9 cellular contexts compared by ENCODE assay signal in the genomic region with DNA sequence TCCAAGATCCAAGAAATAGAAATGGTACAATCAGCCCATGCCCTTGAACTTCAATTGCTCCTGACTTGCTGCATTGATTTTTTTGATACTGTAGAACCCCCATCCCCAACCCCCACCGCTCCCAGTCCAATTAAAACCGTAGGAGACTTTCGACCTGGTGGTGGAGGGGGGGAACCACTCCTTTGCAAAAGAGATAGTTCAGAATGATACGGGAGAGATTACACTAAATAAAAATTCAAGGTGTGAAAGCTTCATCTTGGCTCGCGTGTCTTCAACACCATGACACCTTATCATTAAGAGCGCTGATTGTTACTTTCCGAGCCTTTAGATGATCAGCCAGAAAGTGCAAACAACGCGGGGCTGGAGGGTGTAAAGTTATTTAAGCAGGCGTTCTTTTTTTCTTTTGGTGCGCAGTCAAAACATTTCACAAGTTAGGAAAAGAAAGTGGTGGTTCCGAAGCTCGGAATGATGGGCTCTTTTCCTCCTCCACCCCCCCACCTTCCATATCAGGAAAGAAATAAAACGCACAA. TPM values are rescaled to one million over a fixed set of nuclear protein-coding genes. Genes with fewer than 3 reads are reported as not detected.
DNase-seq lines count a peak whose midpoint lies in the region; ATAC-seq and TF ChIP-seq lines count a peak whose summit lies in the region.
"Had no signal": no experiment of that assay in that cellular context is flagged by ENCODE, and none has a peak within 500 bp of the region (broad histone marks: within the 10 kb centered on the region; RNA-seq: fewer than 3 reads in every experiment).

No MANE protein-coding gene starts in this region.

- no peak overlapping the region for H2AFZ ChIP-seq in HCT116 (ENCODE audit: low read depth, low read length, poor library complexity, severe bottlenecking)

- POLR2A ChIA-PET in HCT116 (lab: Charles Lee), result no interaction called here

- H3K27me3 ChIP-seq in HCT116 (ENCODE audit: insufficient read depth, low read length), result no peaks in the 10 kb centered on the region
- H3K27me3 ChIP-seq in WERI-Rb-1 (ENCODE audit: insufficient read depth, low read depth, severe bottlenecking), result no peaks in the 10 kb centered on the region
- H3K27me3 ChIP-seq in iPS-15b (ENCODE audit: control insufficient read depth, insufficient read depth, low read length), result no peaks in the 10 kb centered on the region

- H3K9ac ChIP-seq in HCT116 (ENCODE audit: low read length) (0 out of 2 replicates have a peak overlapping the region, but pooled peaks have one; percentile 74), iPS-15b (ENCODE audit: low read depth, low read length) (peak overlapping the region; percentile 87)

- H4K20me1 ChIP-seq in HCT116 (ENCODE audit: insufficient read depth), result no peaks in the 10 kb centered on the region

- H3K4me1 ChIP-seq in HCT116 (ENCODE audit: control insufficient read depth in 1 of 2, insufficient read depth in 2 of 2, low read length in 2 of 2) (peaks cover 5 to 16% of the 10 kb centered on the region in 2 experiments; a peak in 3 of 4 replicates), iPS-15b (ENCODE audit: control insufficient read depth, insufficient read depth, low read length) (peaks cover 7% of the 10 kb centered on the region)

- no peaks in the 10 kb centered on the region for H3K36me3 ChIP-seq in HCT116 (ENCODE audit: control insufficient read depth in 1 of 2, insufficient read depth in 2 of 2, low read length in 2 of 2)
- peaks cover 6% of the 10 kb centered on the region for H3K36me3 ChIP-seq in WERI-Rb-1
- H3K36me3 ChIP-seq in iPS-15b (ENCODE audit: control insufficient read depth, insufficient read depth, low read length), result no peaks in the 10 kb centered on the region

- H3K79me2 ChIP-seq in HCT116 (ENCODE audit: insufficient read depth, low read length), result 0 out of 2 replicates have a peak, but pooled peaks cover 7% of the 10 kb centered on the region

- no peaks in the 10 kb centered on the region for H3K9me2 ChIP-seq in HCT116 (ENCODE audit: insufficient read depth)

- ATAC-seq in HCT116 (no peak), HG03342 (IDR thresholded peaks at IDR 0.05; ENCODE audit: unreplicated experiment) (no peak), HG02678 (IDR thresholded peaks at IDR 0.05; ENCODE audit: unreplicated experiment) (no peak)
- ATAC-seq: activated CD8-positive, alpha-beta T cell treated with anti-CD3 and anti-CD28 coated beads, Interleukin-2, amount 10 ng/mL, durations not matched to agents 7 days and 5 days had no signal

- RAD21 ChIA-PET in HCT116 (lab: Charles Lee; ENCODE audit: low non-redundant PET in 1 of 2, low total read pairs in 2 of 2, uncharacterized antibody in 2 of 2, unreplicated experiment in 2 of 2), result no interaction called here

- no peak for TF ChIP-seq RAD21 in HCT116 (IDR thresholded peaks at IDR 0.05; ENCODE audit: low read depth)

- no peak for TF ChIP-seq CTCF in HCT116 (IDR thresholded peaks at IDR 0.05 in 2 of 3, conservative IDR thresholded peaks at IDR 0.05 in 1 of 3; ENCODE audit: borderline replicate concordance in 1 of 3, insufficient read depth in 1 of 3, low read depth in 2 of 3, low read length in 2 of 3)
- TF ChIP-seq CTCF in WERI-Rb-1 (IDR thresholded peaks at IDR 0.05; ENCODE audit: low read depth, low read length), result no peak

- H3K4me3 ChIP-seq in HCT116 (replicated peaks in 1 of 2; ENCODE audit: low read depth in 1 of 2, low read length in 2 of 2), result peak overlapping the region; percentile 59 to 61
- peak overlapping the region; percentile 94 for H3K4me3 ChIP-seq in WERI-Rb-1 (ENCODE audit: low read depth, low read length)
- H3K4me3 ChIP-seq in iPS-15b (ENCODE audit: low read depth, low read length), result peak overlapping the region; percentile 87
- H3K4me3 ChIP-seq in skeletal muscle cell (ENCODE audit: low read depth, low read length), result peak overlapping the region; percentile 86

- DNase-seq in HCT116 (ENCODE audit: low read depth, low spot score) (no peak), WERI-Rb-1 (no peak), skeletal muscle cell (ENCODE audit: low read depth) (no peak), Kasumi-1 (lab: John Stamatoyannopoulos, UW) (no peak), nucleus accumbens (lab: John Stamatoyannopoulos, UW) (no peak)
- DNase-seq: activated CD8-positive, alpha-beta T cell treated with anti-CD3 and anti-CD28 coated beads, Interleukin-2, amount 10 ng/mL, durations not matched to agents 7 days and 5 days had no signal

- H3K9me3 ChIP-seq in HCT116 (ENCODE audit: control insufficient read depth in 1 of 2, insufficient read depth in 1 of 2, low read depth in 1 of 2, low read length in 2 of 2) (no peaks in the 10 kb centered on the region), WERI-Rb-1 (ENCODE audit: severe bottlenecking) (peaks cover 9% of the 10 kb centered on the region), iPS-15b (ENCODE audit: control insufficient read depth, insufficient read depth, low read length) (no peaks in the 10 kb centered on the region)

- no peak overlapping the region for H3K27ac ChIP-seq in HCT116 (ENCODE audit: low read depth, low read length)
- peak overlapping the region; percentile 83 for H3K27ac ChIP-seq in WERI-Rb-1

- intact Hi-C loops in HCT116 (cut with micrococcal nuclease), result loop anchor here (5.0 to 10.0 kb wide), 3 partner anchors 56 to 959 kb away; no protein-coding TSS in a partner anchor

- no TSS peak for BruUV-seq in HCT116 (replicated peaks; lab: Mats Ljungman, UMichigan)

- H3K4me2 ChIP-seq in HCT116 (ENCODE audit: low read length), result peak overlapping the region; percentile 83

- CTCF ChIA-PET in HCT116 (lab: Charles Lee), result no interaction called here

- no peak for TF ChIP-seq POLR2A in HCT116 (IDR thresholded peaks at IDR 0.05; ENCODE audit: borderline replicate concordance, extremely low read depth, insufficient read depth, insufficient read length)

TF ChIP-seq in HCT116, 20 proteins besides CTCF, POLR2A, EP300 and RAD21:
- no peak for TF ChIP-seq MAX (IDR thresholded peaks at IDR 0.05)
- TF ChIP-seq POLR2AphosphoS5 (IDR thresholded peaks at IDR 0.05; ENCODE audit: low read depth, low read length), result no peak
- TF ChIP-seq REST (IDR thresholded peaks at IDR 0.05; ENCODE audit: low read depth), result no peak
- no peak for TF ChIP-seq ZBTB33 (IDR thresholded peaks at IDR 0.05; ENCODE audit: extremely low read depth, insufficient replicate concordance, low read length)
- TF ChIP-seq CBX3 (IDR thresholded peaks at IDR 0.05; ENCODE audit: low read depth), result no peak
- TF ChIP-seq TCF7L2 (IDR thresholded peaks at IDR 0.05; ENCODE audit: borderline replicate concordance, extremely low read depth, insufficient read depth, insufficient read length), result no peak
- TF ChIP-seq JUND (IDR thresholded peaks at IDR 0.05), result no peak
- TF ChIP-seq ELF1 (IDR thresholded peaks at IDR 0.05; ENCODE audit: borderline replicate concordance, low read depth), result no peak
- TF ChIP-seq FOSL1 (IDR thresholded peaks at IDR 0.05; ENCODE audit: low read depth), result no peak
- TF ChIP-seq ZFX (IDR thresholded peaks at IDR 0.05), result no peak
- no peak for TF ChIP-seq EZH2 (IDR thresholded peaks at IDR 0.05)
- TF ChIP-seq EGR1 (IDR thresholded peaks at IDR 0.05; ENCODE audit: low read depth), result no peak
- no peak for TF ChIP-seq YY1 (IDR thresholded peaks at IDR 0.05; ENCODE audit: extremely low read depth, insufficient replicate concordance, low read depth, low read length)
- no peak for TF ChIP-seq CEBPB (IDR thresholded peaks at IDR 0.05; ENCODE audit: low read depth)

RNA-seq across cellular contexts. Expression of gene ZNF462, which starts 1.3 kb away (rescaled TPM):
- 18.1 TPM for total RNA-seq in HCT116 (2021; ENCODE audit: unreplicated experiment)
- polyA plus RNA-seq in HCT116 (2012), result 4.2 and 4.5 TPM in 2 replicates
- total RNA-seq: activated CD8-positive, alpha-beta T cell treated with anti-CD3 and anti-CD28 coated beads, Interleukin-2, amount 10 ng/mL, durations not matched to agents 7 days and 5 days had no signal
